In the genomic region with DNA sequence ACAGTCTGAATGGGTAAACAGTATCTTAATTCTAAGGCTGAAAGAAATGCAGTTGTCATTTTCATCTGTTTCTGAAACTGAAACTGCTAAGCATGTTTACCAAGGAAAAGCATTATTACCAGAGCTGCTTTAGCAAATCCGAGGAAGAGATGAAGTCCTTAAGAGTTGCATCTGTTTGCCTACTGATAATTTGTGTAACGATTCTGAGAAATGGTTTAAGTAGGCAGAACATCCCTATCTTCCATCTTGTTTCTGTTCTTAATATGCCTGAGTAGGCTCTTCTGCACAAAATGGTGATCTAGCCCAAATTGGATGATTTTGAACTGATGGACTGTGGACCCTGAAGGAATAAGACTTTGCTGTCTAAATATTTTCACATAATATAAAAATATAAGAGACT, we compare ENCODE assay signal across 2 cellular contexts.
TF ChIP-seq lines count a peak whose summit lies in the region.

No MANE protein-coding gene starts in this region.

TF ChIP-seq in K562, 482 proteins besides CTCF, POLR2A, EP300 and RAD21 (continues in another document):
- TF ChIP-seq, protein P1, sequence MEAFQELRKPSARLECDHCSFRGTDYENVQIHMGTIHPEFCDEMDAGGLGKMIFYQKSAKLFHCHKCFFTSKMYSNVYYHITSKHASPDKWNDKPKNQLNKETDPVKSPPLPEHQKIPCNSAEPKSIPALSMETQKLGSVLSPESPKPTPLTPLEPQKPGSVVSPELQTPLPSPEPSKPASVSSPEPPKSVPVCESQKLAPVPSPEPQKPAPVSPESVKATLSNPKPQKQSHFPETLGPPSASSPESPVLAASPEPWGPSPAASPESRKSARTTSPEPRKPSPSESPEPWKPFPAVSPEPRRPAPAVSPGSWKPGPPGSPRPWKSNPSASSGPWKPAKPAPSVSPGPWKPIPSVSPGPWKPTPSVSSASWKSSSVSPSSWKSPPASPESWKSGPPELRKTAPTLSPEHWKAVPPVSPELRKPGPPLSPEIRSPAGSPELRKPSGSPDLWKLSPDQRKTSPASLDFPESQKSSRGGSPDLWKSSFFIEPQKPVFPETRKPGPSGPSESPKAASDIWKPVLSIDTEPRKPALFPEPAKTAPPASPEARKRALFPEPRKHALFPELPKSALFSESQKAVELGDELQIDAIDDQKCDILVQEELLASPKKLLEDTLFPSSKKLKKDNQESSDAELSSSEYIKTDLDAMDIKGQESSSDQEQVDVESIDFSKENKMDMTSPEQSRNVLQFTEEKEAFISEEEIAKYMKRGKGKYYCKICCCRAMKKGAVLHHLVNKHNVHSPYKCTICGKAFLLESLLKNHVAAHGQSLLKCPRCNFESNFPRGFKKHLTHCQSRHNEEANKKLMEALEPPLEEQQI (IDR thresholded peaks at IDR 0.05) = no peak
- no peak for TF ChIP-seq LARP7 (IDR thresholded peaks at IDR 0.05)
- TF ChIP-seq FOXA3 (CRISPR knock-in tag; conservative IDR thresholded peaks at IDR 0.05 in 1 of 2, IDR thresholded peaks at IDR 0.05 in 1 of 2) = peak in 1 of 2 experiments; percentile 55; a peak in 2 of 4 replicates
- TF ChIP-seq CBX5 (IDR thresholded peaks at IDR 0.05; ENCODE audit: borderline replicate concordance, low read depth) = no peak
- peak; percentile 5 for TF ChIP-seq MEIS2 (IDR thresholded peaks at IDR 0.05; ENCODE audit: partially characterized antibody)
- peak; percentile 70 for TF ChIP-seq TCF3 (CRISPR knock-in tag; IDR thresholded peaks at IDR 0.05)
- peak; percentile 54; the same call in 1 of the 2 replicates for TF ChIP-seq ZNF24 (IDR thresholded peaks at IDR 0.05)
- no peak for TF ChIP-seq ZNF197 (CRISPR knock-in tag; IDR thresholded peaks at IDR 0.05; ENCODE audit: low read depth)
- TF ChIP-seq ARID2 (IDR thresholded peaks at IDR 0.05) = no peak
- TF ChIP-seq, protein P2, sequence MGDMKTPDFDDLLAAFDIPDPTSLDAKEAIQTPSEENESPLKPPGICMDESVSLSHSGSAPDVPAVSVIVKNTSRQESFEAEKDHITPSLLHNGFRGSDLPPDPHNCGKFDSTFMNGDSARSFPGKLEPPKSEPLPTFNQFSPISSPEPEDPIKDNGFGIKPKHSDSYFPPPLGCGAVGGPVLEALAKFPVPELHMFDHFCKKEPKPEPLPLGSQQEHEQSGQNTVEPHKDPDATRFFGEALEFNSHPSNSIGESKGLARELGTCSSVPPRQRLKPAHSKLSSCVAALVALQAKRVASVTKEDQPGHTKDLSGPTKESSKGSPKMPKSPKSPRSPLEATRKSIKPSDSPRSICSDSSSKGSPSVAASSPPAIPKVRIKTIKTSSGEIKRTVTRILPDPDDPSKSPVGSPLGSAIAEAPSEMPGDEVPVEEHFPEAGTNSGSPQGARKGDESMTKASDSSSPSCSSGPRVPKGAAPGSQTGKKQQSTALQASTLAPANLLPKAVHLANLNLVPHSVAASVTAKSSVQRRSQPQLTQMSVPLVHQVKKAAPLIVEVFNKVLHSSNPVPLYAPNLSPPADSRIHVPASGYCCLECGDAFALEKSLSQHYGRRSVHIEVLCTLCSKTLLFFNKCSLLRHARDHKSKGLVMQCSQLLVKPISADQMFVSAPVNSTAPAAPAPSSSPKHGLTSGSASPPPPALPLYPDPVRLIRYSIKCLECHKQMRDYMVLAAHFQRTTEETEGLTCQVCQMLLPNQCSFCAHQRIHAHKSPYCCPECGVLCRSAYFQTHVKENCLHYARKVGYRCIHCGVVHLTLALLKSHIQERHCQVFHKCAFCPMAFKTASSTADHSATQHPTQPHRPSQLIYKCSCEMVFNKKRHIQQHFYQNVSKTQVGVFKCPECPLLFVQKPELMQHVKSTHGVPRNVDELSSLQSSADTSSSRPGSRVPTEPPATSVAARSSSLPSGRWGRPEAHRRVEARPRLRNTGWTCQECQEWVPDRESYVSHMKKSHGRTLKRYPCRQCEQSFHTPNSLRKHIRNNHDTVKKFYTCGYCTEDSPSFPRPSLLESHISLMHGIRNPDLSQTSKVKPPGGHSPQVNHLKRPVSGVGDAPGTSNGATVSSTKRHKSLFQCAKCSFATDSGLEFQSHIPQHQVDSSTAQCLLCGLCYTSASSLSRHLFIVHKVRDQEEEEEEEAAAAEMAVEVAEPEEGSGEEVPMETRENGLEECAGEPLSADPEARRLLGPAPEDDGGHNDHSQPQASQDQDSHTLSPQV (IDR thresholded peaks at IDR 0.05) = peak; percentile 48; the same call in 1 of the 2 replicates
- peak in 1 of 3 experiments; percentile 77 for TF ChIP-seq YY1 (IDR thresholded peaks at IDR 0.05; ENCODE audit: borderline replicate concordance in 1 of 3, control insufficient read depth in 1 of 3, extremely low read depth in 1 of 3, insufficient read depth in 3 of 3, insufficient read length in 1 of 3, insufficient replicate concordance in 2 of 3, low read depth in 1 of 3, low read length in 2 of 3)
- TF ChIP-seq TAL1 (IDR thresholded peaks at IDR 0.05) = peak; percentile 45; the same call in 1 of the 2 replicates
- TF ChIP-seq MAFG (tag; conservative IDR thresholded peaks at IDR 0.05) = peak; percentile 34; the same call in 1 of the 2 replicates
- peak; percentile 25; the same call in 1 of the 2 replicates for TF ChIP-seq CBFA2T3 (IDR thresholded peaks at IDR 0.05)
- TF ChIP-seq SMARCA4 (IDR thresholded peaks at IDR 0.05) = 0 out of 2 replicates have a peak, but pooled peaks have one; percentile 36
- TF ChIP-seq, protein P3, sequence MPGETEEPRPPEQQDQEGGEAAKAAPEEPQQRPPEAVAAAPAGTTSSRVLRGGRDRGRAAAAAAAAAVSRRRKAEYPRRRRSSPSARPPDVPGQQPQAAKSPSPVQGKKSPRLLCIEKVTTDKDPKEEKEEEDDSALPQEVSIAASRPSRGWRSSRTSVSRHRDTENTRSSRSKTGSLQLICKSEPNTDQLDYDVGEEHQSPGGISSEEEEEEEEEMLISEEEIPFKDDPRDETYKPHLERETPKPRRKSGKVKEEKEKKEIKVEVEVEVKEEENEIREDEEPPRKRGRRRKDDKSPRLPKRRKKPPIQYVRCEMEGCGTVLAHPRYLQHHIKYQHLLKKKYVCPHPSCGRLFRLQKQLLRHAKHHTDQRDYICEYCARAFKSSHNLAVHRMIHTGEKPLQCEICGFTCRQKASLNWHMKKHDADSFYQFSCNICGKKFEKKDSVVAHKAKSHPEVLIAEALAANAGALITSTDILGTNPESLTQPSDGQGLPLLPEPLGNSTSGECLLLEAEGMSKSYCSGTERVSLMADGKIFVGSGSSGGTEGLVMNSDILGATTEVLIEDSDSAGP (CRISPR knock-in tag; IDR thresholded peaks at IDR 0.05) = no peak
- peak; percentile 63; the same call in 1 of the 2 replicates for TF ChIP-seq ARID1B (IDR thresholded peaks at IDR 0.05)
- no peak for TF ChIP-seq ZNF121 (CRISPR knock-in tag; conservative IDR thresholded peaks at IDR 0.05)

TF ChIP-seq in HEK293T, 16 proteins besides CTCF, POLR2A, EP300 and RAD21:
- no peak for TF ChIP-seq L3MBTL2 (conservative IDR thresholded peaks at IDR 0.05)
- no peak for TF ChIP-seq NFRKB (IDR thresholded peaks at IDR 0.05)
- no peak for TF ChIP-seq FOXK2 (IDR thresholded peaks at IDR 0.05)
- TF ChIP-seq ARNT (IDR thresholded peaks at IDR 0.05) = no peak
- TF ChIP-seq SP1 (IDR thresholded peaks at IDR 0.05) = no peak
- no peak for TF ChIP-seq CTBP1 (IDR thresholded peaks at IDR 0.05; ENCODE audit: borderline replicate concordance)
- no peak for TF ChIP-seq FOXM1 (IDR thresholded peaks at IDR 0.05; ENCODE audit: borderline replicate concordance)
- TF ChIP-seq LEF1 (IDR thresholded peaks at IDR 0.05; ENCODE audit: borderline replicate concordance) = no peak
- TF ChIP-seq FOXA1 (IDR thresholded peaks at IDR 0.05) = no peak
- no peak for TF ChIP-seq ZNF384 (IDR thresholded peaks at IDR 0.05)
- TF ChIP-seq TARDBP (IDR thresholded peaks at IDR 0.05) = no peak
TF ChIP-seq in HEK293T: peak in this region for 0.
